Comparison of ENCODE assay signal across 11 cellular contexts in the genomic region with DNA sequence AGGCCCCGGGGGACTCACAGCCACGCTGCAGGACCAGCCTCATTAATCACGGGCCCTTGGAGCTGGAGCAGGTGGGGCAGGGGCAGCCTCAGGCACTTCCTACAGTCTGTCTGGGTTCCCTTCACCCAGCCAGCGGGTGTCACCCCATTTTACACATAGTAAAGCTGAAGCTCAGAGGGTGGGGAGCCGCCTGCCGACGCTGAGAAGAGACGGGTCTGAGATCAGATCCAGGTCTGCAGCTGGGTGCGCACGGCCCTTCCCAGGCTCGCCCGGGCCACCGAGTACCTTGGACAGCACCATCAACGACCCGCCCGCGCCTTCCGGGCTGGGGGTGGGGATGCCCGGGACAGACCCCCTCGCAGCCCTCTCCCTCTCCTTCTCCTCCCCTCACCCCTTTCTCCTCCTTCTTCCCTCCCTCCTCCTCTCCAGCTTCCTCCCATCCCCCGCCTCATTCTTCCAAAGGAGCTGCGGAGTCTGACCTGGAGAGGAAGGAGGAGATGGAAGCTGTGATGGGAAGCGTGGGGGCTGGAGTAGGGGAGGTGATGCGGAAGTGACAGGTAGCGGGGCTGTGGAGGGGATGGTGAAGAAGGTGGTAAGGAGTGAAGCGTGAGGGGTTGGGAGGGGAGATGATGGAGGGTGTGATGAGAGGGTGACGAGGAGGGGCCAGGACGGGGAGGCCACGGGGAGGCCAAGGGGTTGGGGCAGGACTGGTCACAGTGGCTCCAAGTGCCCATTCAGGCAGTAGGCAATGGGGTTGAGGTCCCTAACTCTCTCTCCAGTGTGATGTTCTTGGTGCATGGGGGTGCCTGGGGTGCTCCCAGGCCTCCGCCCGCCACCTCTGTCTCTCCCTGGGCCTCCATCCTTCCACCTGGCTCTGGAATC. TPM values are rescaled to one million over a fixed set of nuclear protein-coding genes. Genes with fewer than 3 reads are reported as not detected.
A peak's percentile ranks its signal among the peaks of the same experiment; 100 is the strongest.
DNase-seq lines count a peak whose midpoint lies in the region; ATAC-seq and TF ChIP-seq lines count a peak whose summit lies in the region.
"Had no signal": no experiment of that assay in that cellular context is flagged by ENCODE, and none has a peak within 500 bp of the region (broad histone marks: within the 10 kb centered on the region; RNA-seq: fewer than 3 reads in every experiment).

No MANE protein-coding gene starts in this region.

- 0 out of 22 replicates have a peak, but pooled peaks cover 0 to 3% (median 0%) of the 10 kb centered on the region in 11 experiments for H3K36me3 ChIP-seq in BLaER1 treated with 17β-estradiol and CSF1 and Interleukin-3, amounts not matched to agents 10 nM and 100 nM
- no peaks in the 10 kb centered on the region for H3K36me3 ChIP-seq in HCT116 (ENCODE audit: control insufficient read depth in 1 of 2, insufficient read depth in 2 of 2, low read length in 2 of 2)
- H3K36me3 ChIP-seq in RWPE2 (ENCODE audit: low read depth): no peaks in the 10 kb centered on the region

- RAD21 ChIA-PET in HCT116 (lab: Charles Lee; ENCODE audit: low non-redundant PET in 1 of 2, low total read pairs in 2 of 2, uncharacterized antibody in 2 of 2, unreplicated experiment in 2 of 2): no interaction called here

- H3K9ac ChIP-seq in BLaER1 treated with 17β-estradiol and CSF1 and Interleukin-3, amounts not matched to agents 10 nM and 100 nM: no peak overlapping the region
- no peak overlapping the region for H3K9ac ChIP-seq in HCT116 (ENCODE audit: low read length)

- H2AFZ ChIP-seq in HCT116 (ENCODE audit: low read depth, low read length, poor library complexity, severe bottlenecking): no peak overlapping the region

- peaks cover 24 to 96% (median 51%) of the 10 kb centered on the region in 11 experiments; a peak in 21 of 22 replicates for H4K20me1 ChIP-seq in BLaER1 treated with 17β-estradiol and CSF1 and Interleukin-3, amounts not matched to agents 10 nM and 100 nM
- H4K20me1 ChIP-seq in HCT116 (ENCODE audit: insufficient read depth): no peaks in the 10 kb centered on the region

- no peak overlapping the region for H3K4me3 ChIP-seq in BLaER1 treated with 17β-estradiol and CSF1 and Interleukin-3, amounts not matched to agents 10 nM and 100 nM
- H3K4me3 ChIP-seq in HCT116 (replicated peaks in 1 of 2; ENCODE audit: low read depth in 1 of 2, low read length in 2 of 2) (no peak overlapping the region), RWPE2 (ENCODE audit: severe bottlenecking) (no peak overlapping the region)

- H3K4me2 ChIP-seq in BLaER1 treated with 17β-estradiol and CSF1 and Interleukin-3, amounts not matched to agents 10 nM and 100 nM: peak overlapping the region; percentile 78 to 98 (median 90)
- H3K4me2 ChIP-seq in HCT116 (ENCODE audit: low read length): no peak overlapping the region

- no peaks in the 10 kb centered on the region for H3K79me2 ChIP-seq in HCT116 (ENCODE audit: insufficient read depth, low read length)

- no peaks in the 10 kb centered on the region for H3K9me2 ChIP-seq in HCT116 (ENCODE audit: insufficient read depth)

- no peaks in the 10 kb centered on the region for H3K9me3 ChIP-seq in BLaER1 treated with 17β-estradiol and CSF1 and Interleukin-3, amounts not matched to agents 10 nM and 100 nM (replicated peaks in 1 of 11)
- H3K9me3 ChIP-seq in HCT116 (ENCODE audit: control insufficient read depth in 1 of 2, insufficient read depth in 1 of 2, low read depth in 1 of 2, low read length in 2 of 2): no peaks in the 10 kb centered on the region
- H3K9me3 ChIP-seq in RWPE2 (ENCODE audit: severe bottlenecking): no peaks in the 10 kb centered on the region

- POLR2A ChIA-PET in HCT116 (lab: Charles Lee): no interaction called here

- no peak for TF ChIP-seq RAD21 in HCT116 (IDR thresholded peaks at IDR 0.05; ENCODE audit: low read depth)

- TF ChIP-seq CTCF in HCT116 (IDR thresholded peaks at IDR 0.05 in 2 of 3, conservative IDR thresholded peaks at IDR 0.05 in 1 of 3; ENCODE audit: borderline replicate concordance in 1 of 3, insufficient read depth in 1 of 3, low read depth in 2 of 3, low read length in 2 of 3) (no peak), RWPE2 (IDR thresholded peaks at IDR 0.05; ENCODE audit: poor library complexity, severe bottlenecking) (no peak)

- CTCF ChIA-PET in HCT116 (lab: Charles Lee): no interaction called here

- no TSS peak for BruUV-seq in HCT116 (replicated peaks; lab: Mats Ljungman, UMichigan)

- H3K4me1 ChIP-seq in BLaER1 treated with 17β-estradiol and CSF1 and Interleukin-3, amounts not matched to agents 10 nM and 100 nM: peaks cover 69 to 97% (median 84%) of the 10 kb centered on the region in 10 experiments
- no peaks in the 10 kb centered on the region for H3K4me1 ChIP-seq in HCT116 (ENCODE audit: control insufficient read depth in 1 of 2, insufficient read depth in 2 of 2, low read length in 2 of 2)
- no peaks in the 10 kb centered on the region for H3K4me1 ChIP-seq in RWPE2 (ENCODE audit: insufficient read depth, poor library complexity, severe bottlenecking)

- intact Hi-C loops in HCT116 (cut with micrococcal nuclease): no loop called here

- TF ChIP-seq POLR2A in HCT116 (IDR thresholded peaks at IDR 0.05; ENCODE audit: borderline replicate concordance, extremely low read depth, insufficient read depth, insufficient read length): no peak

- no peak for ATAC-seq in HCT116
- peak; percentile 35; the same call in 1 of the 3 replicates for ATAC-seq in RWPE2 (ENCODE audit: low read depth)
- ATAC-seq in GM21423 (IDR thresholded peaks at IDR 0.05; ENCODE audit: unreplicated experiment): no peak
- ATAC-seq in GM18873 (IDR thresholded peaks at IDR 0.05; ENCODE audit: low FRiP score, unreplicated experiment): no peak
- ATAC-seq in GM21526 (IDR thresholded peaks at IDR 0.05; ENCODE audit: low FRiP score, unreplicated experiment): no peak

- no peak for DNase-seq in HCT116 (ENCODE audit: low read depth, low spot score)
- DNase-seq in RWPE2 (ENCODE audit: low spot score): no peak
- DNase-seq in kidney tubule cell (ENCODE audit: low spot score): peak; percentile 3
- DNase-seq in NCI-H510A treated with DMSO at 0.1 percent for 48 hours (lab: John Stamatoyannopoulos, UW): no peak
- DNase-seq: activated naive CD4-positive, alpha-beta T cell; kidney glomerular epithelial cell; stimulated activated naive CD8-positive, alpha-beta T cell treated with anti-CD3 and anti-CD28 coated beads, Interleukin-15, Interleukin-2, amounts not matched to agents 100 U/mL and 50 U/mL, for 24 hours had no signal

- H3K27me3 ChIP-seq in BLaER1 treated with 17β-estradiol and CSF1 and Interleukin-3, amounts not matched to agents 10 nM and 100 nM: no peaks in the 10 kb centered on the region
- H3K27me3 ChIP-seq in HCT116 (ENCODE audit: insufficient read depth, low read length) (no peaks in the 10 kb centered on the region), RWPE2 (ENCODE audit: insufficient read depth, poor library complexity, severe bottlenecking) (no peaks in the 10 kb centered on the region)

- no peak overlapping the region for H3K27ac ChIP-seq in BLaER1 treated with 17β-estradiol and CSF1 and Interleukin-3, amounts not matched to agents 10 nM and 100 nM
- H3K27ac ChIP-seq in HCT116 (ENCODE audit: low read depth, low read length): no peak overlapping the region
- no peak overlapping the region for H3K27ac ChIP-seq in RWPE2 (ENCODE audit: poor library complexity, severe bottlenecking)

TF ChIP-seq in HCT116, 20 proteins besides CTCF, POLR2A, EP300 and RAD21:
- TF ChIP-seq, protein P1, sequence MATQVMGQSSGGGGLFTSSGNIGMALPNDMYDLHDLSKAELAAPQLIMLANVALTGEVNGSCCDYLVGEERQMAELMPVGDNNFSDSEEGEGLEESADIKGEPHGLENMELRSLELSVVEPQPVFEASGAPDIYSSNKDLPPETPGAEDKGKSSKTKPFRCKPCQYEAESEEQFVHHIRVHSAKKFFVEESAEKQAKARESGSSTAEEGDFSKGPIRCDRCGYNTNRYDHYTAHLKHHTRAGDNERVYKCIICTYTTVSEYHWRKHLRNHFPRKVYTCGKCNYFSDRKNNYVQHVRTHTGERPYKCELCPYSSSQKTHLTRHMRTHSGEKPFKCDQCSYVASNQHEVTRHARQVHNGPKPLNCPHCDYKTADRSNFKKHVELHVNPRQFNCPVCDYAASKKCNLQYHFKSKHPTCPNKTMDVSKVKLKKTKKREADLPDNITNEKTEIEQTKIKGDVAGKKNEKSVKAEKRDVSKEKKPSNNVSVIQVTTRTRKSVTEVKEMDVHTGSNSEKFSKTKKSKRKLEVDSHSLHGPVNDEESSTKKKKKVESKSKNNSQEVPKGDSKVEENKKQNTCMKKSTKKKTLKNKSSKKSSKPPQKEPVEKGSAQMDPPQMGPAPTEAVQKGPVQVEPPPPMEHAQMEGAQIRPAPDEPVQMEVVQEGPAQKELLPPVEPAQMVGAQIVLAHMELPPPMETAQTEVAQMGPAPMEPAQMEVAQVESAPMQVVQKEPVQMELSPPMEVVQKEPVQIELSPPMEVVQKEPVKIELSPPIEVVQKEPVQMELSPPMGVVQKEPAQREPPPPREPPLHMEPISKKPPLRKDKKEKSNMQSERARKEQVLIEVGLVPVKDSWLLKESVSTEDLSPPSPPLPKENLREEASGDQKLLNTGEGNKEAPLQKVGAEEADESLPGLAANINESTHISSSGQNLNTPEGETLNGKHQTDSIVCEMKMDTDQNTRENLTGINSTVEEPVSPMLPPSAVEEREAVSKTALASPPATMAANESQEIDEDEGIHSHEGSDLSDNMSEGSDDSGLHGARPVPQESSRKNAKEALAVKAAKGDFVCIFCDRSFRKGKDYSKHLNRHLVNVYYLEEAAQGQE (IDR thresholded peaks at IDR 0.05; ENCODE audit: low read depth): peak; percentile 61
- TF ChIP-seq, protein P2, sequence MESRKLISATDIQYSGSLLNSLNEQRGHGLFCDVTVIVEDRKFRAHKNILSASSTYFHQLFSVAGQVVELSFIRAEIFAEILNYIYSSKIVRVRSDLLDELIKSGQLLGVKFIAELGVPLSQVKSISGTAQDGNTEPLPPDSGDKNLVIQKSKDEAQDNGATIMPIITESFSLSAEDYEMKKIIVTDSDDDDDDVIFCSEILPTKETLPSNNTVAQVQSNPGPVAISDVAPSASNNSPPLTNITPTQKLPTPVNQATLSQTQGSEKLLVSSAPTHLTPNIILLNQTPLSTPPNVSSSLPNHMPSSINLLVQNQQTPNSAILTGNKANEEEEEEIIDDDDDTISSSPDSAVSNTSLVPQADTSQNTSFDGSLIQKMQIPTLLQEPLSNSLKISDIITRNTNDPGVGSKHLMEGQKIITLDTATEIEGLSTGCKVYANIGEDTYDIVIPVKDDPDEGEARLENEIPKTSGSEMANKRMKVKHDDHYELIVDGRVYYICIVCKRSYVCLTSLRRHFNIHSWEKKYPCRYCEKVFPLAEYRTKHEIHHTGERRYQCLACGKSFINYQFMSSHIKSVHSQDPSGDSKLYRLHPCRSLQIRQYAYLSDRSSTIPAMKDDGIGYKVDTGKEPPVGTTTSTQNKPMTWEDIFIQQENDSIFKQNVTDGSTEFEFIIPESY (IDR thresholded peaks at IDR 0.05; ENCODE audit: extremely low read depth, insufficient replicate concordance, low read length): no peak
- TF ChIP-seq EZH2phosphoT487 (IDR thresholded peaks at IDR 0.05; ENCODE audit: borderline replicate concordance): no peak
- no peak for TF ChIP-seq SP1 (IDR thresholded peaks at IDR 0.05; ENCODE audit: low read depth)
- no peak for TF ChIP-seq JUND (IDR thresholded peaks at IDR 0.05)
- no peak for TF ChIP-seq TCF7L2 (IDR thresholded peaks at IDR 0.05; ENCODE audit: borderline replicate concordance, extremely low read depth, insufficient read depth, insufficient read length)

RNA-seq across cellular contexts. Expression of gene DTX1, which starts 8.8 kb away (rescaled TPM):
- not detected for total RNA-seq in HCT116 (2021; ENCODE audit: unreplicated experiment)
- polyA plus RNA-seq in HCT116 (2012): 0.55 and 0.62 TPM in 2 replicates
